ENCODE assay signal across 16 cellular contexts in the genomic region with DNA sequence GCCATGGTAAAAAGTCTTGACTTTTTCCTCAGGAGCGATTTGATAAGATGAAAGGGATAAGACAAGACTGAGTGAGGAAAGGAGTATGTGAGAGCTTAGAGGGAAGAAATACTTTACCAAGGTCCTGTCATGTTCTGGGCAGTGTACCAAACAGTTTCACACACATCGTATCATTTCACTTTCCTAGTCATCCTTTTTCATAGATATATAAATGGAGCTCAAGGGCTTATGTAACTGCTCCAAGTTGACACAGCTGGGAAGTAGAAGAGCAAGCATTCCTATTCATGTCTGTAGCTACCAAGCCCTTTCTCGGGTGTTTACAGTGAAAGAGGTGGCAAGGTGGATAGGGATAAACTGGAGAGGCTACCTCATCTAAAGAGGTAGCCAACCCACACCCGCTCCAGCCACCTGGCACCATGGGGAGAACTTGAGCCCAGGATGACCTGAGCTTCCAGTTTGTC. TPM values are rescaled to one million over a fixed set of nuclear protein-coding genes. Genes with fewer than 3 reads are reported as not detected.
A peak's percentile ranks its signal among the peaks of the same experiment; 100 is the strongest.
DNase-seq lines count a peak whose midpoint lies in the region; ATAC-seq and TF ChIP-seq lines count a peak whose summit lies in the region.
"Had no signal": no experiment of that assay in that cellular context is flagged by ENCODE, and none has a peak within 500 bp of the region (broad histone marks: within the 10 kb centered on the region; RNA-seq: fewer than 3 reads in every experiment).

No MANE protein-coding gene starts in this region.

- no peaks in the 10 kb centered on the region for H3K9me3 Mint-ChIP-seq in Caco-2 (ENCODE audit: unreplicated experiment)
- H3K9me3 Mint-ChIP-seq: CD8-positive, alpha-beta memory T cell; T-helper 2 cell treated with Interferon-gamma antibody and Interleukin-4, amounts not matched to agents 5 μg/mL and 100 μg/mL, for 36 hours had no signal

- no peak for ATAC-seq in HG02870 (IDR thresholded peaks at IDR 0.05; ENCODE audit: unreplicated experiment)
- ATAC-seq: activated CD8-positive, alpha-beta memory T cell treated with anti-CD3 and anti-CD28 coated beads, Interleukin-2, amount 10 ng/mL, durations not matched to agents 7 days and 5 days had no signal

- in situ Hi-C loops in HAP-1 (cut with MboI; ENCODE audit: low sequenced_read_pairs), result no loop called here

- H3K4me1 ChIP-seq in Caco-2, result peaks cover 11% of the 10 kb centered on the region; the same call in 1 of the 2 replicates
- no peaks in the 10 kb centered on the region for H3K4me1 ChIP-seq in HAP-1

- intact Hi-C loops in Caco-2 (cut with micrococcal nuclease; ENCODE audit: unreplicated experiment), result no loop called here

- POLR2A ChIA-PET in BJ (lab: Charles Lee), result interaction anchor here (0.8 kb wide), 1 partner anchor 18 kb away, joined by 4 read pairs; no protein-coding TSS in a partner anchor
- POLR2A ChIA-PET in Caco-2 (lab: Charles Lee), result no interaction called here

- no peaks in the 10 kb centered on the region for H3K9me3 ChIP-seq in Caco-2
- no peaks in the 10 kb centered on the region for H3K9me3 ChIP-seq in HAP-1
- H3K9me3 ChIP-seq: neutrophil had no signal

- H3K4me3 ChIP-seq in BJ (ENCODE audit: low read depth, low read length) (no peak overlapping the region), Caco-2 (ENCODE audit: low read depth, low read length) (no peak overlapping the region), HAP-1 (no peak overlapping the region)

- DNase-seq in BJ (ENCODE audit: low read depth) (peak; percentile 69), NCI-H2196 treated with DMSO at 0.1 percent for 48 hours (lab: John Stamatoyannopoulos, UW; ENCODE audit: unreplicated experiment) (peak; percentile 72), dedifferentiated amniotic fluid mesenchymal stem cell (ENCODE audit: extremely low spot score) (peak; percentile 66), middle frontal gyrus (ENCODE audit: extremely low spot score, low spot score) (peak; percentile 15), Caco-2 (no peak), HAP-1 (ENCODE audit: low spot score in 2 of 2) (no peak)
- no peak for DNase-seq in activated CD4-positive, CD25-positive, alpha-beta regulatory T cell treated with anti-CD3 and anti-CD28 coated beads, Interleukin-2, amount 50 U/mL, for 72 hours
- DNase-seq: activated CD8-positive, alpha-beta memory T cell treated with anti-CD3 and anti-CD28 coated beads, Interleukin-2, amount 10 ng/mL, durations not matched to agents 7 days and 5 days; aorta; CD8-positive, alpha-beta memory T cell; NCI-H146; stimulated activated CD4-positive, alpha-beta T cell treated with anti-CD3 and anti-CD28 coated beads, Interleukin-4, amount 100 ng/mL, for 4 hours; substantia nigra had no signal

- H3K27me3 ChIP-seq in BJ (ENCODE audit: control insufficient read depth, insufficient read depth, low read length), result no peaks in the 10 kb centered on the region
- no peaks in the 10 kb centered on the region for H3K27me3 ChIP-seq in Caco-2 (replicated peaks; ENCODE audit: control insufficient read depth, insufficient read depth, low read length)
- H3K27me3 ChIP-seq in HAP-1 (ENCODE audit: low read depth), result no peaks in the 10 kb centered on the region
- H3K27me3 ChIP-seq: neutrophil had no signal

- H3K27ac Mint-ChIP-seq in Caco-2 (ENCODE audit: unreplicated experiment), result no peak overlapping the region
- H3K27ac Mint-ChIP-seq: activated CD8-positive, alpha-beta memory T cell treated with anti-CD3 and anti-CD28 coated beads, Interleukin-2, amount 10 ng/mL, durations not matched to agents 7 days and 5 days; CD8-positive, alpha-beta memory T cell; T-helper 2 cell treated with Interferon-gamma antibody and Interleukin-4, amounts not matched to agents 5 μg/mL and 100 μg/mL, for 36 hours had no signal

- TF ChIP-seq CTCF in BJ (IDR thresholded peaks at IDR 0.05; ENCODE audit: insufficient read depth, low read depth, low read length), result no peak
- TF ChIP-seq CTCF in Caco-2 (IDR thresholded peaks at IDR 0.05; ENCODE audit: insufficient read depth in 1 of 2, low read depth in 1 of 2, low read length in 1 of 2, severe bottlenecking in 1 of 2, unreplicated experiment in 1 of 2), result no peak

- H3K4me1 Mint-ChIP-seq in Caco-2 (ENCODE audit: low read depth, unreplicated experiment), result peaks cover 7% of the 10 kb centered on the region

- CTCF ChIA-PET in BJ (lab: Yijun Ruan, JAX) (interaction anchor here (0.9 kb wide), 1 partner anchor 81 kb away, joined by 3 read pairs; no protein-coding TSS in a partner anchor), Caco-2 (lab: Charles Lee) (no interaction called here)

- H3K36me3 Mint-ChIP-seq in Caco-2 (ENCODE audit: insufficient read depth, unreplicated experiment), result peaks cover 41% of the 10 kb centered on the region

- no TSS peak for BruUV-seq in Caco-2 (replicated peaks; lab: Mats Ljungman, UMichigan)

- no peaks in the 10 kb centered on the region for H3K27me3 Mint-ChIP-seq in Caco-2 (ENCODE audit: insufficient read depth, unreplicated experiment)
- H3K27me3 Mint-ChIP-seq: activated CD8-positive, alpha-beta memory T cell treated with anti-CD3 and anti-CD28 coated beads, Interleukin-2, amount 10 ng/mL, durations not matched to agents 7 days and 5 days; CD8-positive, alpha-beta memory T cell had no signal

- H3K36me3 ChIP-seq in BJ (ENCODE audit: control insufficient read depth, insufficient read depth, low read length) (no peaks in the 10 kb centered on the region; the same call in none of the 2 replicates), Caco-2 (ENCODE audit: control insufficient read depth, insufficient read depth, low read length) (no peaks in the 10 kb centered on the region), HAP-1 (replicated peaks) (peaks cover 6% of the 10 kb centered on the region)

- H3K4me3 Mint-ChIP-seq in Caco-2 (ENCODE audit: unreplicated experiment), result no peak overlapping the region
- H3K4me3 Mint-ChIP-seq: activated CD8-positive, alpha-beta memory T cell treated with anti-CD3 and anti-CD28 coated beads, Interleukin-2, amount 10 ng/mL, durations not matched to agents 7 days and 5 days; CD8-positive, alpha-beta memory T cell; T-helper 2 cell treated with Interferon-gamma antibody and Interleukin-4, amounts not matched to agents 5 μg/mL and 100 μg/mL, for 36 hours had no signal

RNA-seq across cellular contexts. Expression of gene MRPS25, which starts 57.4 kb away (rescaled TPM):
- polyA plus RNA-seq in BJ (2011; rRNA removed), result 17.0 and 20.5 TPM in 2 replicates
- polyA minus RNA-seq in BJ (2011; rRNA and poly(A)+ RNA removed), result 4.1 and 4.8 TPM in 2 replicates
- total RNA-seq in Caco-2 (2022), result 53.3 and 55.6 TPM in 2 replicates

Comparison
In these comparisons a context has a peak if more than half of its experiments do, and no peak if none do; other contexts are left out.
1. DNase-seq: peak in BJ (single experiment), NCI-H2196 treated with DMSO at 0.1 percent for 48 hours (single experiment), dedifferentiated amniotic fluid mesenchymal stem cell (single experiment) and middle frontal gyrus (single experiment); none in Caco-2 (0 of 2), HAP-1 (0 of 2) and activated CD4-positive, CD25-positive, alpha-beta regulatory T cell treated with anti-CD3 and anti-CD28 coated beads, Interleukin-2, amount 50 U/mL, for 72 hours (single experiment).